Comparison of ENCODE assay signal across 18 cellular contexts in the genomic region with DNA sequence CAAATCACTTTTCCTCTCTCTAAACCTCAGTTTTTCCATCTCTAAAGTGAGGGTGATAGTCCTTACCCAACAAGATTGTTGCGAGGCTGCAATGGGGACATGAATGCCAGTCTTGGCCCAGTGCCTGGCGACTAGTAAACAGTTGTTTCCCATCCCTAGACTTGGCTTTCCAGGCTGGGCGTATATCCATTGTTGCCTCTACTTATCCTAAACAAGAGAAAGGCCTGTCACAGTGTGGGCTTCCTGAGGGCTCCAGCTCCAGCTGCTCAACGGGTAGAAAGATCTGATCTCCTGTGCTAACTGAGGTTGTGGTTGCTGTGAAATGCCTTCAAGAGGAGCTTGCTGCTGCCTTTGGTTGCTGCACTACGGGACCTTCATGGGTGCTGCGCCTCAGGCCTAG.
A peak's percentile ranks its signal among the peaks of the same experiment; 100 is the strongest.
DNase-seq lines count a peak whose midpoint lies in the region; ATAC-seq and TF ChIP-seq lines count a peak whose summit lies in the region.
"Had no signal": no experiment of that assay in that cellular context is flagged by ENCODE, and none has a peak within 500 bp of the region (broad histone marks: within the 10 kb centered on the region; RNA-seq: fewer than 3 reads in every experiment).

No MANE protein-coding gene starts in this region.

- H3K79me1 ChIP-seq in H9 (ENCODE audit: insufficient read depth, low read depth, low read length, poor library complexity, severe bottlenecking) (no peaks in the 10 kb centered on the region), neuronal stem cell (ENCODE audit: low read depth, low read length) (no peaks in the 10 kb centered on the region)

- no peak overlapping the region for H3K18ac ChIP-seq in H9 (ENCODE audit: insufficient read length, low read depth, low read length)
- H3K18ac ChIP-seq in neuronal stem cell (ENCODE audit: low read length) = peak overlapping the region; percentile 52

- DNase-seq in NCI-H345 (lab: John Stamatoyannopoulos, UW) (peak; percentile 26), NCI-H345 treated with DMSO at 0.1 percent for 48 hours (lab: John Stamatoyannopoulos, UW; ENCODE audit: unreplicated experiment) (no peak), H9 (peak; percentile 10), NCI-H69 (lab: John Stamatoyannopoulos, UW) (peak; percentile 20), neuronal stem cell (ENCODE audit: low spot score) (no peak), posterior cingulate gyrus (no peak)
- DNase-seq: 8988T; Calu3; CD4-positive, alpha-beta memory T cell; HFFc6 had no signal

- H3K27ac Mint-ChIP-seq in H9 = no peak overlapping the region
- H3K27ac Mint-ChIP-seq: CD14-positive monocyte; CD4-positive, alpha-beta memory T cell; GM23338; HFFc6; IgD-negative memory B cell had no signal

- H4K91ac ChIP-seq in H9 (ENCODE audit: insufficient read length, low read depth, low read length) = no peak overlapping the region
- H4K91ac ChIP-seq in neuronal stem cell (ENCODE audit: low read depth, low read length, poor library complexity) = no peak overlapping the region

- no peaks in the 10 kb centered on the region; a peak in 1 of 7 replicates for H3K36me3 Mint-ChIP-seq in H9 (ENCODE audit: insufficient read depth in 1 of 3, low read depth in 3 of 3)
- H3K36me3 Mint-ChIP-seq: CD14-positive monocyte; CD4-positive, alpha-beta memory T cell; IgD-negative memory B cell had no signal

- H3K4me3 ChIP-seq in neuronal stem cell (ENCODE audit: low read length in 2 of 2) = no peak overlapping the region
- H3K4me3 ChIP-seq: BLaER1, GM23338 had no signal

- no peaks in the 10 kb centered on the region for H3K9me3 Mint-ChIP-seq in H9
- H3K9me3 Mint-ChIP-seq: CD4-positive, alpha-beta memory T cell; GM23338; IgD-negative memory B cell had no signal

- H3T11ph ChIP-seq in H9 (ENCODE audit: low read length) = no peak overlapping the region

- no peak overlapping the region for H3K4me3 Mint-ChIP-seq in H9
- H3K4me3 Mint-ChIP-seq: CD14-positive monocyte; CD4-positive, alpha-beta memory T cell; GM23338; HFFc6; IgD-negative memory B cell had no signal

- H3K9me3 ChIP-seq in H9 (ENCODE audit: control insufficient read depth, low read depth, low read length) = no peaks in the 10 kb centered on the region
- no peaks in the 10 kb centered on the region for H3K9me3 ChIP-seq in neuronal stem cell (replicated peaks in 1 of 2; ENCODE audit: control insufficient read depth in 2 of 2, insufficient read depth in 1 of 2, low read depth in 1 of 2, low read length in 2 of 2)
- H3K9me3 ChIP-seq: BLaER1 had no signal

- no peak overlapping the region for H2BK5ac ChIP-seq in H9 (ENCODE audit: insufficient read length, low read length)
- no peak overlapping the region for H2BK5ac ChIP-seq in neuronal stem cell (ENCODE audit: low read length)

- H4K20me1 ChIP-seq in H9 (ENCODE audit: control insufficient read depth, insufficient read depth, insufficient read length) = no peaks in the 10 kb centered on the region
- H4K20me1 ChIP-seq: BLaER1 had no signal

- no peak overlapping the region for H4K5ac ChIP-seq in H9 (ENCODE audit: insufficient read length, low read depth, low read length)

- no peaks in the 10 kb centered on the region for H3K79me2 ChIP-seq in H9 (ENCODE audit: insufficient read depth, low read length)

- H3K9ac ChIP-seq in H9 (ENCODE audit: extremely low read depth, insufficient read length, low read length) (no peak overlapping the region), neuronal stem cell (ENCODE audit: low read depth, low read length, poor library complexity) (peak overlapping the region; percentile 9)
- H3K9ac ChIP-seq: BLaER1 had no signal

- no peak overlapping the region for H3K4me2 ChIP-seq in H9 (ENCODE audit: insufficient read depth, insufficient read length, low read length)
- H3K4me2 ChIP-seq in neuronal stem cell (ENCODE audit: insufficient read depth, low read length, poor library complexity, severe bottlenecking) = no peak overlapping the region
- H3K4me2 ChIP-seq: BLaER1, GM23338 had no signal

- intact Hi-C loops in posterior cingulate gyrus (cut with DNase I) = no loop called here

- H3K23me2 ChIP-seq in H9 (ENCODE audit: insufficient read length, low read depth, low read length, poor library complexity, severe bottlenecking) = no peaks in the 10 kb centered on the region

- H2BK120ac ChIP-seq in H9 (ENCODE audit: low read depth, low read length, poor library complexity, severe bottlenecking) (no peak overlapping the region), neuronal stem cell (ENCODE audit: low read depth, low read length) (no peak overlapping the region)

- H3K4me1 Mint-ChIP-seq in H9 = peaks cover 12 to 14% of the 10 kb centered on the region in 2 experiments; a peak in 3 of 4 replicates
- H3K4me1 Mint-ChIP-seq: CD14-positive monocyte; CD4-positive, alpha-beta memory T cell; IgD-negative memory B cell had no signal

- H4K8ac ChIP-seq in H9 (replicated peaks; ENCODE audit: insufficient read length, low read depth, low read length) (no peak overlapping the region), neuronal stem cell (ENCODE audit: low read depth, low read length) (no peak overlapping the region)

- H3K27me3 ChIP-seq in H9 (ENCODE audit: insufficient read depth, low read length) (no peaks in the 10 kb centered on the region), neuronal stem cell (ENCODE audit: control insufficient read depth in 3 of 3, insufficient read depth in 3 of 3, low read depth in 1 of 3, low read length in 3 of 3) (peaks cover 0 to 3% (median 0%) of the 10 kb centered on the region in 3 experiments)
- H3K27me3 ChIP-seq: BLaER1 had no signal

- H3K14ac ChIP-seq in H9 (ENCODE audit: insufficient read depth, low read length) (no peak overlapping the region), neuronal stem cell (ENCODE audit: low read length) (no peak overlapping the region)

- TF ChIP-seq CTCF in H9 (conservative IDR thresholded peaks at IDR 0.05) = no peak

- H3K36me3 ChIP-seq in neuronal stem cell (replicated peaks in 1 of 2; ENCODE audit: control insufficient read depth in 2 of 2, insufficient read depth in 2 of 2, low read length in 2 of 2) = no peaks in the 10 kb centered on the region
- H3K36me3 ChIP-seq: BLaER1 had no signal

- H3K27ac ChIP-seq in H9 (ENCODE audit: insufficient read length, low read depth, low read length) = no peak overlapping the region
- no peak overlapping the region for H3K27ac ChIP-seq in neuronal stem cell (replicated peaks; ENCODE audit: low read length)

- no peak overlapping the region for H3K56ac ChIP-seq in H9 (ENCODE audit: insufficient read length, low read depth, low read length)

- H2BK15ac ChIP-seq in H9 (ENCODE audit: low read depth, low read length) (no peak overlapping the region), neuronal stem cell (ENCODE audit: low read length) (peak overlapping the region; percentile 44)

- H3K4me1 ChIP-seq in H9 (ENCODE audit: insufficient read depth, low read length) (no peaks in the 10 kb centered on the region), neuronal stem cell (ENCODE audit: control insufficient read depth in 2 of 2, insufficient read depth in 1 of 2, low read depth in 1 of 2, low read length in 2 of 2) (peaks cover 0 to 9% of the 10 kb centered on the region in 2 donors)

- no peak overlapping the region for H2BK20ac ChIP-seq in H9 (ENCODE audit: low read depth, low read length, poor library complexity, severe bottlenecking)

- H3K4ac ChIP-seq in H9 (ENCODE audit: low read depth, low read length) (no peak overlapping the region), neuronal stem cell (ENCODE audit: low read length) (no peak overlapping the region)

- H2AK5ac ChIP-seq in H9 (ENCODE audit: insufficient read length, low read length) (no peak overlapping the region), neuronal stem cell (ENCODE audit: low read depth, low read length) (no peak overlapping the region)

- H2AFZ ChIP-seq in H9 (ENCODE audit: low read length) (no peak overlapping the region), neuronal stem cell (ENCODE audit: low read length) (no peak overlapping the region)
- H2AFZ ChIP-seq: GM23338 had no signal

- H3K23ac ChIP-seq in H9 (ENCODE audit: insufficient read length, low read depth, low read length) (no peak overlapping the region), neuronal stem cell (ENCODE audit: low read depth, low read length, poor library complexity) (no peak overlapping the region)

- H3K27me3 Mint-ChIP-seq in H9 (ENCODE audit: low read depth) = peaks cover 3% of the 10 kb centered on the region

- H2BK12ac ChIP-seq in H9 (ENCODE audit: insufficient read length, low read depth, low read length) (no peak overlapping the region), neuronal stem cell (ENCODE audit: low read length) (no peak overlapping the region)

- no CpG with 5 or more reads among the region's 6 CpGs for WGBS in H9 (ENCODE audit: extremely low coverage, insufficient read length, low lambda C conversion rate)
- no CpG with 5 or more reads among the region's 6 CpGs for WGBS in neuronal stem cell (ENCODE audit: extremely low coverage in 2 of 2, insufficient read length in 2 of 2, insufficient replicate concordance in 1 of 2), 2 donors

- no peak for ATAC-seq in GM19035 (IDR thresholded peaks at IDR 0.05; ENCODE audit: unreplicated experiment)
- no peak for ATAC-seq in HG03108 (IDR thresholded peaks at IDR 0.05; ENCODE audit: unreplicated experiment)
- ATAC-seq: HCT116, HepG2 had no signal

Comparison
In these comparisons a context has a peak if more than half of its experiments do, and no peak if none do; other contexts are left out.
1. DNase-seq: peak in NCI-H345 (single experiment), H9 (single experiment) and NCI-H69 (single experiment); none in NCI-H345 treated with DMSO at 0.1 percent for 48 hours (single experiment), neuronal stem cell (single experiment) and posterior cingulate gyrus (0 of 10).